ENCODE assay signal across 34 cellular contexts in genomic region chr4:52729586-52729985, GRCh38. TPM values are rescaled to one million over a fixed set of nuclear protein-coding genes. Genes with fewer than 3 reads are reported as not detected.
"Had no signal": no experiment of that assay in that cellular context is flagged by ENCODE, and none has a peak within 500 bp of the region (broad histone marks: within the 10 kb centered on the region; RNA-seq: fewer than 3 reads in every experiment).

No MANE protein-coding gene starts in this region.

- H3K4me1 ChIP-seq: adrenal gland, body of pancreas, breast epithelium had no signal

- H3K4me1 Mint-ChIP-seq: activated CD4-positive, alpha-beta T cell treated with anti-CD3 and anti-CD28 coated beads for 36 hours; activated CD4-positive, alpha-beta T cell treated with anti-CD3 and anti-CD28 coated beads, Interleukin-2, amount 10 ng/mL, durations not matched to agents 7 days and 5 days; activated naive CD8-positive, alpha-beta T cell treated with anti-CD3 and anti-CD28 coated beads for 36 hours; activated T-helper 17 cell treated with anti-CD3 and anti-CD28 coated beads, Interleukin-2, amount 50 U/mL, for 72 hours; T-helper 17 cell had no signal

- H3K4me3 ChIP-seq: adrenal gland, body of pancreas, breast epithelium had no signal

- H3K9me3 ChIP-seq: adrenal gland, body of pancreas, breast epithelium had no signal

- H3K9me3 Mint-ChIP-seq: activated CD4-positive, alpha-beta memory T cell treated with anti-CD3 and anti-CD28 coated beads for 36 hours; activated CD4-positive, alpha-beta T cell treated with anti-CD3 and anti-CD28 coated beads, Interleukin-2, amount 10 ng/mL, durations not matched to agents 7 days and 5 days; activated CD8-positive, alpha-beta T cell treated with anti-CD3 and anti-CD28 coated beads for 36 hours; activated naive CD4-positive, alpha-beta T cell treated with anti-CD3 and anti-CD28 coated beads for 36 hours; activated naive CD4-positive, alpha-beta T cell treated with anti-CD3 and anti-CD28 coated beads, Interleukin-2, amount 50 U/mL, for 72 hours; activated naive CD8-positive, alpha-beta T cell treated with anti-CD3 and anti-CD28 coated beads for 36 hours; activated T-cell treated with anti-CD3 and anti-CD28 coated beads, Interleukin-2, amount 50 U/mL, for 4 hours; activated T-cell treated with anti-CD3 and anti-CD28 coated beads, Interleukin-2, amount 50 U/mL, for 72 hours; activated T-helper 1 cell treated with anti-CD3 and anti-CD28 coated beads, Interleukin-12 subunit alpha, Interleukin-12 subunit beta, Interleukin-2, Interleukin-4 antibody, amounts not matched to agents 30 ng/mL and 10 ng/mL and 1 ng/mL, durations not matched to agents 14 hours and 24 hours and 36 hours; activated T-helper 17 cell treated with anti-CD3 and anti-CD28 coated beads, Interleukin-2, amount 50 U/mL, for 72 hours had no signal

- H3K36me3 Mint-ChIP-seq: activated CD4-positive, alpha-beta memory T cell treated with anti-CD3 and anti-CD28 coated beads for 36 hours; activated naive CD4-positive, alpha-beta T cell treated with anti-CD3 and anti-CD28 coated beads, Interleukin-2, amount 50 U/mL, for 72 hours; activated naive CD8-positive, alpha-beta T cell treated with anti-CD3 and anti-CD28 coated beads for 36 hours had no signal

- DNase-seq: activated CD4-positive, alpha-beta memory T cell treated with anti-CD3 and anti-CD28 coated beads for 36 hours; activated CD4-positive, alpha-beta T cell treated with anti-CD3 and anti-CD28 coated beads for 1 hour; activated CD4-positive, alpha-beta T cell treated with anti-CD3 and anti-CD28 coated beads for 36 hours; activated CD4-positive, alpha-beta T cell treated with anti-CD3 and anti-CD28 coated beads for 48 hours; activated CD4-positive, alpha-beta T cell treated with anti-CD3 and anti-CD28 coated beads, Interleukin-2, amount 10 ng/mL, durations not matched to agents 7 days and 5 days; activated CD4-positive, CD25-positive, alpha-beta regulatory T cell; activated CD8-positive, alpha-beta memory T cell treated with anti-CD3 and anti-CD28 coated beads, Interleukin-2, amount 50 U/mL, for 4 hours; activated CD8-positive, alpha-beta T cell treated with anti-CD3 and anti-CD28 coated beads for 36 hours; activated effector memory CD4-positive, alpha-beta T cell treated with anti-CD3 and anti-CD28 coated beads, Interleukin-2, amount 50 U/mL, for 16 hours; activated gamma-delta T cell treated with Interleukin-2 at 50 U/mL for 16 hours; activated naive CD4-positive, alpha-beta T cell; activated naive CD4-positive, alpha-beta T cell treated with anti-CD3 and anti-CD28 coated beads for 36 hours; activated naive CD4-positive, alpha-beta T cell treated with anti-CD3 and anti-CD28 coated beads, Interleukin-2, amount 50 U/mL, for 16 hours; activated naive CD8-positive, alpha-beta T cell treated with anti-CD3 and anti-CD28 coated beads for 36 hours; activated T-cell treated with anti-CD3 and anti-CD28 coated beads for 4 hours; activated T-cell treated with anti-CD3 and anti-CD28 coated beads, Interleukin-2, amount 50 U/mL, for 1 hour; activated T-cell treated with anti-CD3 and anti-CD28 coated beads, Interleukin-2, amount 50 U/mL, for 4 hours; activated T-cell treated with anti-CD3 and anti-CD28 coated beads, Interleukin-2, amount 50 U/mL, for 72 hours; adrenal gland; amniotic stem cell; aorta; body of pancreas; brain microvascular endothelial cell; central memory CD4-positive, alpha-beta T cell; T-helper 17 cell; T1000 had no signal

- H3K27me3 Mint-ChIP-seq: activated CD4-positive, alpha-beta memory T cell treated with anti-CD3 and anti-CD28 coated beads for 36 hours; activated CD4-positive, alpha-beta T cell treated with anti-CD3 and anti-CD28 coated beads for 36 hours; activated CD4-positive, alpha-beta T cell treated with anti-CD3 and anti-CD28 coated beads, Interleukin-2, amount 10 ng/mL, durations not matched to agents 7 days and 5 days; activated naive CD8-positive, alpha-beta T cell treated with anti-CD3 and anti-CD28 coated beads for 36 hours; activated T-helper 17 cell treated with anti-CD3 and anti-CD28 coated beads, Interleukin-2, amount 50 U/mL, for 72 hours had no signal

- H3K27ac ChIP-seq: adrenal gland, body of pancreas, brain microvascular endothelial cell, breast epithelium, VCaP had no signal

- H3K27me3 ChIP-seq: adrenal gland, body of pancreas, brain microvascular endothelial cell, breast epithelium had no signal

- H3K4me3 Mint-ChIP-seq: activated CD4-positive, alpha-beta memory T cell treated with anti-CD3 and anti-CD28 coated beads for 36 hours; activated CD4-positive, alpha-beta T cell treated with anti-CD3 and anti-CD28 coated beads for 36 hours; activated CD4-positive, alpha-beta T cell treated with anti-CD3 and anti-CD28 coated beads, Interleukin-2, amount 10 ng/mL, durations not matched to agents 7 days and 5 days; activated CD8-positive, alpha-beta T cell treated with anti-CD3 and anti-CD28 coated beads for 36 hours; activated naive CD4-positive, alpha-beta T cell treated with anti-CD3 and anti-CD28 coated beads for 36 hours; activated naive CD8-positive, alpha-beta T cell treated with anti-CD3 and anti-CD28 coated beads for 36 hours; activated T-cell treated with anti-CD3 and anti-CD28 coated beads, Interleukin-2, amount 50 U/mL, for 4 hours; activated T-cell treated with anti-CD3 and anti-CD28 coated beads, Interleukin-2, amount 50 U/mL, for 72 hours; activated T-helper 1 cell treated with anti-CD3 and anti-CD28 coated beads, Interleukin-12 subunit alpha, Interleukin-12 subunit beta, Interleukin-2, Interleukin-4 antibody, amounts not matched to agents 30 ng/mL and 10 ng/mL and 1 ng/mL, durations not matched to agents 14 hours and 24 hours and 36 hours; activated T-helper 17 cell treated with anti-CD3 and anti-CD28 coated beads, Interleukin-2, amount 50 U/mL, for 72 hours; T-helper 17 cell had no signal

- H3K36me3 ChIP-seq: adrenal gland, brain microvascular endothelial cell, breast epithelium had no signal

- H3K27ac Mint-ChIP-seq: activated CD4-positive, alpha-beta memory T cell treated with anti-CD3 and anti-CD28 coated beads for 36 hours; activated CD4-positive, alpha-beta T cell treated with anti-CD3 and anti-CD28 coated beads for 36 hours; activated CD4-positive, alpha-beta T cell treated with anti-CD3 and anti-CD28 coated beads, Interleukin-2, amount 10 ng/mL, durations not matched to agents 7 days and 5 days; activated CD8-positive, alpha-beta T cell treated with anti-CD3 and anti-CD28 coated beads for 36 hours; activated naive CD4-positive, alpha-beta T cell treated with anti-CD3 and anti-CD28 coated beads for 36 hours; activated naive CD4-positive, alpha-beta T cell treated with anti-CD3 and anti-CD28 coated beads, Interleukin-2, amount 50 U/mL, for 72 hours; activated naive CD8-positive, alpha-beta T cell treated with anti-CD3 and anti-CD28 coated beads for 36 hours; activated T-cell treated with anti-CD3 and anti-CD28 coated beads, Interleukin-2, amount 50 U/mL, for 72 hours; activated T-helper 1 cell treated with anti-CD3 and anti-CD28 coated beads, Interleukin-12 subunit alpha, Interleukin-12 subunit beta, Interleukin-2, Interleukin-4 antibody, amounts not matched to agents 30 ng/mL and 10 ng/mL and 1 ng/mL, durations not matched to agents 14 hours and 24 hours and 36 hours; T-helper 17 cell had no signal

- ATAC-seq: activated CD4-positive, alpha-beta T cell treated with anti-CD3 and anti-CD28 coated beads for 36 hours; activated CD4-positive, CD25-positive, alpha-beta regulatory T cell treated with anti-CD3 and anti-CD28 coated beads, Interleukin-2, amount 50 U/mL, for 24 hours; activated CD8-positive, alpha-beta T cell treated with anti-CD3 and anti-CD28 coated beads for 36 hours; activated naive CD4-positive, alpha-beta T cell treated with anti-CD3 and anti-CD28 coated beads, Interleukin-2, amount 50 U/mL, for 72 hours; activated T-cell treated with anti-CD3 and anti-CD28 coated beads, Interleukin-2, amount 50 U/mL, for 4 hours; activated T-cell treated with anti-CD3 and anti-CD28 coated beads, Interleukin-2, amount 50 U/mL, for 72 hours; activated T-helper 17 cell treated with anti-CD3 and anti-CD28 coated beads, Interleukin-2, amount 50 U/mL, for 72 hours; body of pancreas; T-helper 17 cell had no signal

RNA-seq across cellular contexts. Expression of gene ERVMER34-1, which starts 21.6 kb away (rescaled TPM):
- total RNA-seq: activated CD4-positive, alpha-beta T cell treated with anti-CD3 and anti-CD28 coated beads, Interleukin-2, amount 10 ng/mL, durations not matched to agents 7 days and 5 days; T-helper 1 cell treated with Interleukin-12 subunit alpha and Interleukin-12 subunit beta and Interleukin-4 antibody, amounts not matched to agents 30 ng/mL and 1 ng/mL, for 36 hours; T-helper 17 cell; T-helper 2 cell treated with Interferon-gamma antibody and Interleukin-4, amounts not matched to agents 100 ng/mL and 5 ng/mL, for 36 hours had no signal
- polyA plus RNA-seq: aorta had no signal
